8 cellular contexts compared by ENCODE assay signal in genomic region chr15:68227806-68228142, GRCh38. TPM values are rescaled to one million over a fixed set of nuclear protein-coding genes. Genes with fewer than 3 reads are reported as not detected.
DNase-seq lines count a peak whose midpoint lies in the region; ATAC-seq and TF ChIP-seq lines count a peak whose summit lies in the region.

No MANE protein-coding gene starts in this region.

- H3K4me1 ChIP-seq in ES-I3 (ENCODE audit: insufficient read depth, low read length): peaks cover 7% of the 10 kb centered on the region; the same call in 1 of the 2 replicates

- no peak overlapping the region for H3K27ac Mint-ChIP-seq in neural crest cell (ENCODE audit: unreplicated experiment)

- H3K27me3 Mint-ChIP-seq in neural crest cell (ENCODE audit: low read depth): no peaks in the 10 kb centered on the region

- DNase-seq in MG63 (no peak), coronary artery (ENCODE audit: low spot score) (peak; percentile 43), neural crest cell (ENCODE audit: low read depth, low spot score) (no peak), NCI-H524 (lab: John Stamatoyannopoulos, UW) (no peak), DMS53 (lab: John Stamatoyannopoulos, UW) (no peak), SW480 (ENCODE audit: low spot score) (no peak)

- H3K9me3 Mint-ChIP-seq in neural crest cell: no peaks in the 10 kb centered on the region

- H3K4me1 Mint-ChIP-seq in neural crest cell: peaks cover 56% of the 10 kb centered on the region

- peak overlapping the region; percentile 97 for H3K4me3 ChIP-seq in MG63
- H3K4me3 ChIP-seq in coronary artery: no peak overlapping the region

- no peaks in the 10 kb centered on the region for H3K27me3 ChIP-seq in MG63

- H3K36me3 Mint-ChIP-seq in neural crest cell (ENCODE audit: low read depth): peaks cover 10% of the 10 kb centered on the region

- H3K27ac ChIP-seq in coronary artery: no peak overlapping the region

- H3K9me3 ChIP-seq in ES-I3 (ENCODE audit: control insufficient read depth, insufficient read depth, low read length) (peaks cover 5% of the 10 kb centered on the region; the same call in 1 of the 2 replicates), MG63 (no peaks in the 10 kb centered on the region)

- H3K36me3 ChIP-seq in ES-I3 (ENCODE audit: insufficient read depth, low read length) (no peaks in the 10 kb centered on the region), MG63 (peaks cover 39% of the 10 kb centered on the region)

- no peak for TF ChIP-seq CTCF in coronary artery (IDR thresholded peaks at IDR 0.05)
- no peak for TF ChIP-seq CTCF in neural crest cell (conservative IDR thresholded peaks at IDR 0.05)

- ATAC-seq in HG03439 (IDR thresholded peaks at IDR 0.05; ENCODE audit: unreplicated experiment): no peak

- peak overlapping the region; percentile 88 for H3K9ac ChIP-seq in ES-I3 (ENCODE audit: low read depth, low read length)

- peak overlapping the region; percentile 92 for H3K4me3 Mint-ChIP-seq in neural crest cell

RNA-seq across cellular contexts. Expression of gene CLN6, which starts 1.8 kb away (rescaled TPM):
- 29.5 and 38.8 TPM in 2 replicates for total RNA-seq in MG63 (2014; rRNA removed; shearing (Covaris generic); ENCODE audit: low replicate concordance)
- total RNA-seq in neural crest cell: 71.3 and 73.3 TPM in 2 replicates

RNA-seq across cellular contexts. Expression of gene CALML4, which starts 22.6 kb away (rescaled TPM):
- total RNA-seq in MG63 (2014; rRNA removed; shearing (Covaris generic); ENCODE audit: low replicate concordance): 0.82 and 3.3 TPM in 2 replicates
- 11.9 and 14.8 TPM in 2 replicates for total RNA-seq in neural crest cell

RNA-seq across cellular contexts. Expression of gene FEM1B, which starts 49.8 kb away (rescaled TPM):
- 35.2 and 41.3 TPM in 2 replicates for total RNA-seq in MG63 (2014; rRNA removed; shearing (Covaris generic); ENCODE audit: low replicate concordance)
- total RNA-seq in neural crest cell: 61.4 and 67.0 TPM in 2 replicates
